8 cellular contexts compared by ENCODE assay signal in genomic region chr9:38423939-38424843, GRCh38. TPM values are rescaled to one million over a fixed set of nuclear protein-coding genes. Genes with fewer than 3 reads are reported as not detected.
DNase-seq lines count a peak whose midpoint lies in the region; ATAC-seq, FAIRE-seq and TF ChIP-seq lines count a peak whose summit lies in the region.

A gene with protein sequence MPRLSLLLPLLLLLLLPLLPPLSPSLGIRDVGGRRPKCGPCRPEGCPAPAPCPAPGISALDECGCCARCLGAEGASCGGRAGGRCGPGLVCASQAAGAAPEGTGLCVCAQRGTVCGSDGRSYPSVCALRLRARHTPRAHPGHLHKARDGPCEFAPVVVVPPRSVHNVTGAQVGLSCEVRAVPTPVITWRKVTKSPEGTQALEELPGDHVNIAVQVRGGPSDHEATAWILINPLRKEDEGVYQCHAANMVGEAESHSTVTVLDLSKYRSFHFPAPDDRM (minus strand): TSS chr9:38424454. CDS start chr9:38424424, 30 bp downstream.

- no peaks in the 10 kb centered on the region for H3K36me3 Mint-ChIP-seq in activated CD4-positive, alpha-beta T cell treated with anti-CD3 and anti-CD28 coated beads, Interleukin-2, amount 10 ng/mL, durations not matched to agents 7 days and 5 days (ENCODE audit: low read depth)

- H3K27me3 Mint-ChIP-seq in activated CD4-positive, alpha-beta T cell treated with anti-CD3 and anti-CD28 coated beads, Interleukin-2, amount 10 ng/mL, durations not matched to agents 7 days and 5 days, result peaks cover 42% of the 10 kb centered on the region

- no peaks in the 10 kb centered on the region for H3K9me3 ChIP-seq in A673 (ENCODE audit: low read depth, low read length, poor library complexity, severe bottlenecking)
- H3K9me3 ChIP-seq in ectodermal cell (ENCODE audit: control insufficient read depth, low read length), result no peaks in the 10 kb centered on the region
- no peaks in the 10 kb centered on the region for H3K9me3 ChIP-seq in mesodermal cell (ENCODE audit: control insufficient read depth, low read length)

- peak; percentile 23 for DNase-seq in A673 (ENCODE audit: low spot score)
- peak; percentile 52 for DNase-seq in GM13976 (ENCODE audit: low spot score)
- DNase-seq in NCI-H2227 treated with DMSO at 0.1 percent for 48 hours (lab: John Stamatoyannopoulos, UW), result peak; percentile 10
- DNase-seq in urothelium cell line (ENCODE audit: low spot score), result peak; percentile 89
- no peak for DNase-seq in activated CD4-positive, alpha-beta T cell treated with anti-CD3 and anti-CD28 coated beads, Interleukin-2, amount 10 ng/mL, durations not matched to agents 7 days and 5 days

- H3K4me3 ChIP-seq in A673 (ENCODE audit: low read depth, low read length, poor library complexity, severe bottlenecking) (peak within 1 kb of the TSS; percentile 25), ectodermal cell (ENCODE audit: insufficient read depth, low read depth, low read length) (peak within 1 kb of the TSS; percentile 47), mesodermal cell (ENCODE audit: extremely low read depth, insufficient read depth, low read length, poor library complexity, severe bottlenecking) (peak within 1 kb of the TSS; percentile 34)

- no peaks in the 10 kb centered on the region for H3K36me3 ChIP-seq in A673 (ENCODE audit: insufficient read depth, low read length, poor library complexity, severe bottlenecking)
- no peaks in the 10 kb centered on the region for H3K36me3 ChIP-seq in ectodermal cell (ENCODE audit: control insufficient read depth, insufficient read depth, low read length)
- no peaks in the 10 kb centered on the region for H3K36me3 ChIP-seq in mesodermal cell (ENCODE audit: control insufficient read depth, insufficient read depth, low read length)

- H3K4me3 Mint-ChIP-seq in activated CD4-positive, alpha-beta T cell treated with anti-CD3 and anti-CD28 coated beads, Interleukin-2, amount 10 ng/mL, durations not matched to agents 7 days and 5 days, result no peak within 1 kb of the TSS

- in situ Hi-C loops in GM13976 (cut with MboI; ENCODE audit: low sequenced_read_pairs, unreplicated experiment), result loop anchor here (25.0 kb wide), 1 partner anchor 263 kb away; no protein-coding TSS in a partner anchor

- ATAC-seq in HG02870 (IDR thresholded peaks at IDR 0.05; ENCODE audit: unreplicated experiment), result no peak

- peaks cover 6% of the 10 kb centered on the region for H3K4me1 Mint-ChIP-seq in activated CD4-positive, alpha-beta T cell treated with anti-CD3 and anti-CD28 coated beads, Interleukin-2, amount 10 ng/mL, durations not matched to agents 7 days and 5 days

- H3K4me1 ChIP-seq in A673 (ENCODE audit: insufficient read depth, low read length, poor library complexity, severe bottlenecking) (peaks cover 18% of the 10 kb centered on the region), ectodermal cell (ENCODE audit: control insufficient read depth, insufficient read depth, low read length) (peaks cover 35% of the 10 kb centered on the region), mesodermal cell (ENCODE audit: control insufficient read depth, insufficient read depth, low read length, poor library complexity, severe bottlenecking) (peaks cover 4% of the 10 kb centered on the region)

- no peak within 1 kb of the TSS for H3K27ac ChIP-seq in A673 (ENCODE audit: low read depth, low read length, poor library complexity, severe bottlenecking)
- no peak within 1 kb of the TSS for H3K27ac ChIP-seq in ectodermal cell (ENCODE audit: insufficient read depth, low read depth, low read length, poor library complexity, severe bottlenecking)
- no peak within 1 kb of the TSS for H3K27ac ChIP-seq in mesodermal cell (ENCODE audit: low read depth, low read length, severe bottlenecking)

- WGBS in ectodermal cell, 2 experiments, result 1% methylated on average over 116 of the region's 118 CpGs
- WGBS in mesodermal cell (ENCODE audit: insufficient coverage in 2 of 2), 2 experiments, result 1 to 2% methylated on average over 75 to 92 of the region's 118 CpGs

- intact Hi-C loops in A673 (cut with micrococcal nuclease; ENCODE audit: unreplicated experiment), result no loop called here

- H3K27ac Mint-ChIP-seq in activated CD4-positive, alpha-beta T cell treated with anti-CD3 and anti-CD28 coated beads, Interleukin-2, amount 10 ng/mL, durations not matched to agents 7 days and 5 days, result no peak within 1 kb of the TSS

- no peaks in the 10 kb centered on the region for H3K9me3 Mint-ChIP-seq in activated CD4-positive, alpha-beta T cell treated with anti-CD3 and anti-CD28 coated beads, Interleukin-2, amount 10 ng/mL, durations not matched to agents 7 days and 5 days

- CTCF ChIA-PET in A673 (lab: Charles Lee), result no interaction called here
- CTCF ChIA-PET in activated CD4-positive, alpha-beta T cell treated with anti-CD3 and anti-CD28 coated beads, Interleukin-2, amount 10 ng/mL, durations not matched to agents 7 days and 5 days (lab: Charles Lee), result no interaction called here

- no peak for FAIRE-seq in urothelium cell line (lab: Jason Lieb, UNC)

- H3K27me3 ChIP-seq in A673 (replicated peaks; ENCODE audit: insufficient read depth, low read depth, low read length, poor library complexity) (peaks cover 54% of the 10 kb centered on the region), ectodermal cell (ENCODE audit: control insufficient read depth, insufficient read depth, low read length, poor library complexity, severe bottlenecking) (peaks cover 39% of the 10 kb centered on the region)

- TF ChIP-seq CTCF in A673 (conservative IDR thresholded peaks at IDR 0.05; ENCODE audit: low read depth, low read length) (no peak), GM13976 (IDR thresholded peaks at IDR 0.05; ENCODE audit: borderline replicate concordance, control extremely low read depth, extremely low read depth, insufficient read depth, missing control alignments) (no peak)

- POLR2A ChIA-PET in A673 (lab: Charles Lee; ENCODE audit: low non-redundant PET), result no interaction called here
- POLR2A ChIA-PET in activated CD4-positive, alpha-beta T cell treated with anti-CD3 and anti-CD28 coated beads, Interleukin-2, amount 10 ng/mL, durations not matched to agents 7 days and 5 days (lab: Charles Lee), result no interaction called here

- BruUV-seq in A673 (replicated peaks; lab: Mats Ljungman, UMichigan), result no TSS peak

RNA-seq across cellular contexts. Expression of the gene that starts here (rescaled TPM):
- 0.90 and 0.96 TPM in 2 replicates for total RNA-seq in A673 (2021)
- polyA plus RNA-seq in ectodermal cell (2013, experiment 1 of 4), result 67.0 TPM
- polyA plus RNA-seq in ectodermal cell (2013, experiment 2 of 4), result 54.9 TPM
- 62.5 TPM for polyA plus RNA-seq in ectodermal cell (2013, experiment 3 of 4)
- 61.5 TPM for polyA plus RNA-seq in ectodermal cell (2013, experiment 4 of 4)
- 20.3 TPM for polyA plus RNA-seq in mesodermal cell (2013, experiment 1 of 2)
- polyA plus RNA-seq in mesodermal cell (2013, experiment 2 of 2), result 11.4 TPM
- not detected for total RNA-seq in activated CD4-positive, alpha-beta T cell treated with anti-CD3 and anti-CD28 coated beads, Interleukin-2, amount 10 ng/mL, durations not matched to agents 7 days and 5 days

Comparison
In these comparisons a context has a peak if more than half of its experiments do, and no peak if none do; other contexts are left out.
1. Peak in DNase-seq and H3K4me3 ChIP-seq in A673; RNA of the gene not detected or under 1 TPM.